Comparison of ENCODE assay signal across 16 cellular contexts in genomic region chr1:219312967-219313366, GRCh38.
DNase-seq lines count a peak whose midpoint lies in the region; ATAC-seq and TF ChIP-seq lines count a peak whose summit lies in the region.
"Had no signal": no experiment of that assay in that cellular context is flagged by ENCODE, and none has a peak within 500 bp of the region (broad histone marks: within the 10 kb centered on the region; RNA-seq: fewer than 3 reads in every experiment).

No MANE protein-coding gene starts in this region.

- H3K27me3 ChIP-seq in brain microvascular endothelial cell (replicated peaks): no peaks in the 10 kb centered on the region
- H3K27me3 ChIP-seq: colonic mucosa had no signal

- H3K27ac ChIP-seq in brain microvascular endothelial cell: peak overlapping the region; percentile 73
- H3K27ac ChIP-seq: colonic mucosa had no signal

- in situ Hi-C loops in brain microvascular endothelial cell (cut with HindIII; ENCODE audit: low pct_ligation_motif_present, low sequenced_read_pairs): no loop called here

- DNase-seq in AG20443 (ENCODE audit: low spot score): peak; percentile 35
- peak; percentile 65 for DNase-seq in HS-5 (ENCODE audit: low read depth)
- peak; percentile 92 for DNase-seq in brain microvascular endothelial cell
- peak; percentile 50 for DNase-seq in kidney glomerular epithelial cell (lab: John Stamatoyannopoulos, UW)
- no peak for DNase-seq in NCI-H1048 (lab: John Stamatoyannopoulos, UW)
- DNase-seq in SW 1271 (lab: John Stamatoyannopoulos, UW): no peak
- no peak for DNase-seq in cortex of kidney (lab: John Stamatoyannopoulos, UW)
- DNase-seq: activated T-cell treated with anti-CD3 and anti-CD28 coated beads for 4 hours; colonic mucosa; DND-41; kidney; naive thymus-derived CD4-positive, alpha-beta T cell; NCI-H345; retina; stimulated activated naive CD4-positive, alpha-beta T cell treated with Interleukin-2 at 50 U/mL for 16 hours had no signal

- no peak for TF ChIP-seq CTCF in brain microvascular endothelial cell (IDR thresholded peaks at IDR 0.05; ENCODE audit: low read depth, low read length, missing control alignments)

- H3K36me3 ChIP-seq in brain microvascular endothelial cell (replicated peaks): no peaks in the 10 kb centered on the region
- H3K36me3 ChIP-seq: colonic mucosa had no signal

- ATAC-seq in GM21515 (IDR thresholded peaks at IDR 0.05; ENCODE audit: unreplicated experiment): no peak
- ATAC-seq: naive thymus-derived CD4-positive, alpha-beta T cell had no signal

- no peak overlapping the region for H3K4me3 ChIP-seq in brain microvascular endothelial cell (ENCODE audit: low read depth, low read length)
- H3K4me3 ChIP-seq: colonic mucosa had no signal

Comparison
In these comparisons a context has a peak if more than half of its experiments do, and no peak if none do; other contexts are left out.
1. DNase-seq: peak in AG20443 (single experiment), HS-5 (single experiment), brain microvascular endothelial cell (single experiment) and kidney glomerular epithelial cell (single experiment); none in NCI-H1048 (single experiment), SW 1271 (0 of 2) and cortex of kidney (single experiment).